Comparison of ENCODE assay signal across 8 cellular contexts in the genomic region with DNA sequence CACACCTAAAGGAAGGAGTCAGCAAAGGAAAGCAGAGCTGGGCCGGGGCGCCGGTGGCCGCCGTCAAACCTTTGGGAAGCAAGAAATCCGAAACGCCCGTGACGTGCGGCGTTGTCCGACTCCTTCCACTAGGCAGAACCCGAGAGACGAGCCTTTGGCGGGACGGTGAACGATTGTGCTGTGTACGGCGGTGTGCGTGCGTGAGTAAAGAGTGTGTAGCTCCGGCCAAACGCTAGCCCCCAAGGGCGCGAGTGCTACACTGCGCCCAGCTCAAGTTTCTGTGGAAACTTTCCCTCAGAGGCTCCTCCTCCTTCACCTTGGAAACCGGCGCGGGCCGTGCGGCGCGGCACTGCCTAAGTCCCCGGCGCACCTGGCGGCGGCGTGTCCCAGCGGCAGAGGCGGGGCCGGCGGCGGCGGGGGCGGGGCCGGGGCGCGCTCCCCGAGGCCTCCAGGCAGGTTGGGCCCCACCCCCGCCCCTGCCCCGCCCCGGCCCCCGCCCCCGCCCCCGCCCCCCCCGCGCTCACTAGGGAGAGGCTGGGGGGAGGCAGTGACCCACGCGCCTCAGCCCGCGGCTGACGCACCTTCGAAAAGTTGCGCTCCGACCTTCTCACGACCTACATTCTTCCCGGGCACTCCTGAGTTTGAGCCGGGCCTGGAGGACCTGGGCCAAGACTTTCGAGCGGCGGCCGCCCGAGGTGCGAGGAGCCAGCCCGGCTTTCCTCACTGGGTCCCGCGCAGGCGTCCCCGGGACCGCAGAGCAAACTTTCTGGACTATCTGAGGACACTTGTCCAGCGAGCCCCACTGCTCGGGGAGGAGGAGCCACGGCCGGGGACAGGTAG. TPM values are rescaled to one million over a fixed set of nuclear protein-coding genes. Genes with fewer than 3 reads are reported as not detected.
DNase-seq lines count a peak whose midpoint lies in the region; ATAC-seq and TF ChIP-seq lines count a peak whose summit lies in the region.

A gene (plus strand): TSS at position 547 of the 840 bp plus-strand sequence. CDS start 157,084 bp downstream, outside the sequence.

- DNase-seq in A172 (ENCODE audit: low spot score) (peak; percentile 45), NCI-H2171 treated with DMSO at 0.1 percent for 48 hours (lab: John Stamatoyannopoulos, UW) (peak; percentile 67), lower lobe of right lung (peak; percentile 90)
- peak; percentile 46 to 68 for DNase-seq in activated CD4-positive, alpha-beta T cell treated with anti-CD3 and anti-CD28 coated beads, Interleukin-2, amount 50 U/mL, for 24 hours (ENCODE audit: low read depth in 1 of 2, low spot score in 1 of 2)
- DNase-seq in stimulated activated CD4-positive, alpha-beta T cell treated with anti-CD3 and anti-CD28 coated beads, TNF-alpha, amount 100 ng/mL, for 48 hours (ENCODE audit: low read depth in 3 of 3), result peak in 2 of 3 donors; percentile 56 to 61

- H3K27me3 ChIP-seq in duodenal mucosa (ENCODE audit: control insufficient read depth in 1 of 2, insufficient read depth in 2 of 2, low read length in 2 of 2), result no peaks in the 10 kb centered on the region
- H3K27me3 ChIP-seq in lower lobe of right lung (ENCODE audit: low read depth), result peaks cover 6% of the 10 kb centered on the region

- intact Hi-C loops in lower lobe of right lung (cut with DNase I), result no loop called here

- H3K36me3 ChIP-seq in duodenal mucosa (ENCODE audit: control insufficient read depth in 1 of 2, insufficient read depth in 2 of 2, low read length in 2 of 2) (no peaks in the 10 kb centered on the region), lower lobe of right lung (no peaks in the 10 kb centered on the region)

- no peak for TF ChIP-seq CTCF in lower lobe of right lung (IDR thresholded peaks at IDR 0.05)

- peaks cover 19 to 23% of the 10 kb centered on the region in 2 donors for H3K4me1 ChIP-seq in duodenal mucosa (ENCODE audit: control insufficient read depth in 1 of 2, insufficient read depth in 2 of 2, low read length in 2 of 2)
- peaks cover 20% of the 10 kb centered on the region for H3K4me1 ChIP-seq in lower lobe of right lung

- peak; percentile 83 for ATAC-seq in GM18519 (IDR thresholded peaks at IDR 0.05; ENCODE audit: low FRiP score, unreplicated experiment)
- peak; percentile 75 for ATAC-seq in HG02981 (IDR thresholded peaks at IDR 0.05; ENCODE audit: unreplicated experiment)
- ATAC-seq in lower lobe of right lung, result peak; percentile 89 to 93

- H3K9me3 ChIP-seq in duodenal mucosa (ENCODE audit: control insufficient read depth in 1 of 2, low read length in 2 of 2) (no peaks in the 10 kb centered on the region), lower lobe of right lung (no peaks in the 10 kb centered on the region)

- H3K27ac ChIP-seq in duodenal mucosa (ENCODE audit: low read depth, low read length) (peak within 1 kb of the TSS; percentile 75), lower lobe of right lung (peak within 1 kb of the TSS; percentile 82)

- H3K4me3 ChIP-seq in duodenal mucosa (ENCODE audit: low read depth in 1 of 2, low read length in 2 of 2) (peak within 1 kb of the TSS; percentile 85 to 89), lower lobe of right lung (peak within 1 kb of the TSS; percentile 59)

- peak within 1 kb of the TSS; percentile 82 to 85 for H3K9ac ChIP-seq in duodenal mucosa (ENCODE audit: low read depth in 1 of 2, low read length in 2 of 2)

RNA-seq across cellular contexts. Expression of the gene that starts here (rescaled TPM):
- 3.0 and 38.0 TPM in 2 replicates for total RNA-seq in A172 (2014; rRNA removed; shearing (Covaris generic))
- total RNA-seq in lower lobe of right lung, result 14.3 TPM

Comparison
In these comparisons a context has a peak if more than half of its experiments do, and no peak if none do; other contexts are left out.
1. Peak in every context shown above with its lines: DNase-seq, ATAC-seq, H3K4me3 ChIP-seq and H3K27ac ChIP-seq.